1 cellular context compared by ENCODE assay signal in genomic region chr5:119070828-119071572, GRCh38.
TF ChIP-seq lines count a peak whose summit lies in the region.

Gene DMXL1 (plus strand): TSS chr5:119071087. CDS start chr5:119071570, 483 bp downstream.

TF ChIP-seq in HepG2, 621 proteins besides CTCF, POLR2A, EP300 and RAD21 (continued from another document and continues in another):
- TF ChIP-seq ZNF800 (CRISPR knock-in tag; IDR thresholded peaks at IDR 0.05) (0 out of 2 replicates have a peak, but pooled peaks have one; percentile 31), FUBP1 (CRISPR knock-in tag; IDR thresholded peaks at IDR 0.05; ENCODE audit: borderline replicate concordance) (no peak), ZNF784 (CRISPR knock-in tag; IDR thresholded peaks at IDR 0.05; ENCODE audit: borderline replicate concordance) (no peak; the same call in 1 of the 2 replicates), ZNF572 (CRISPR knock-in tag; IDR thresholded peaks at IDR 0.05) (no peak), ZNF530 (CRISPR knock-in tag; IDR thresholded peaks at IDR 0.05; ENCODE audit: low read depth) (no peak), ZNF143 (CRISPR knock-in tag; IDR thresholded peaks at IDR 0.05) (peak; percentile 79), HNRNPL (IDR thresholded peaks at IDR 0.05; ENCODE audit: low read depth, low read length) (no peak), TCF7L2 (IDR thresholded peaks at IDR 0.05; ENCODE audit: low read depth, low read length) (no peak), ZBTB43 (CRISPR knock-in tag; conservative IDR thresholded peaks at IDR 0.05) (no peak), ZNF672 (CRISPR knock-in tag; IDR thresholded peaks at IDR 0.05) (no peak), SP5 (CRISPR knock-in tag; IDR thresholded peaks at IDR 0.05; ENCODE audit: borderline replicate concordance, low read depth) (peak; percentile 69; the same call in 1 of the 2 replicates), HDAC1 (CRISPR knock-in tag; IDR thresholded peaks at IDR 0.05) (peak; percentile 78), ZNF207 (IDR thresholded peaks at IDR 0.05; ENCODE audit: borderline replicate concordance) (no peak), ZBED4 (CRISPR knock-in tag; IDR thresholded peaks at IDR 0.05; ENCODE audit: borderline replicate concordance) (no peak), KLF11 (CRISPR knock-in tag; IDR thresholded peaks at IDR 0.05) (no peak), HES4 (CRISPR knock-in tag; IDR thresholded peaks at IDR 0.05; ENCODE audit: borderline replicate concordance) (peak; percentile 72), TEAD3 (CRISPR knock-in tag; optimal IDR thresholded peaks at IDR 0.05; ENCODE audit: borderline replicate concordance) (no peak), ZNF484 (CRISPR knock-in tag; IDR thresholded peaks at IDR 0.05; ENCODE audit: borderline replicate concordance, low read depth) (no peak), ZMAT5 (CRISPR knock-in tag; IDR thresholded peaks at IDR 0.05; ENCODE audit: borderline replicate concordance, low read depth) (no peak), RFX3 (CRISPR knock-in tag; IDR thresholded peaks at IDR 0.05) (no peak), RBM39 (IDR thresholded peaks at IDR 0.05; ENCODE audit: low read depth, low read length, poor library complexity, severe bottlenecking) (peak; percentile 89), GMEB1 (CRISPR knock-in tag; IDR thresholded peaks at IDR 0.05; ENCODE audit: borderline replicate concordance) (peak; percentile 91), ZNF83 (CRISPR knock-in tag; IDR thresholded peaks at IDR 0.05; ENCODE audit: borderline replicate concordance) (no peak), ZBTB26 (CRISPR knock-in tag; IDR thresholded peaks at IDR 0.05; ENCODE audit: borderline replicate concordance) (no peak), NR2F6 (IDR thresholded peaks at IDR 0.05) (0 out of 2 replicates have a peak, but pooled peaks have one; percentile 1), NR2F6 (CRISPR knock-in tag; IDR thresholded peaks at IDR 0.05) (peak; percentile 53; the same call in 1 of the 2 replicates), HMG20B (CRISPR knock-in tag; conservative IDR thresholded peaks at IDR 0.05) (no peak), ZNF652 (CRISPR knock-in tag; IDR thresholded peaks at IDR 0.05; ENCODE audit: borderline replicate concordance, low read depth) (no peak), ZNF619 (CRISPR knock-in tag; IDR thresholded peaks at IDR 0.05) (no peak), BRF2 (CRISPR knock-in tag; IDR thresholded peaks at IDR 0.05) (no peak), ZXDC (CRISPR knock-in tag; IDR thresholded peaks at IDR 0.05) (no peak; the same call in 1 of the 2 replicates), KMT2A (CRISPR knock-in tag; IDR thresholded peaks at IDR 0.05) (peak; percentile 74), BRCA1 (CRISPR knock-in tag; IDR thresholded peaks at IDR 0.05) (no peak), SP140L (CRISPR knock-in tag; IDR thresholded peaks at IDR 0.05; ENCODE audit: borderline replicate concordance) (no peak), ISL2 (CRISPR knock-in tag; IDR thresholded peaks at IDR 0.05) (peak; percentile 52), ZNF317 (CRISPR knock-in tag; IDR thresholded peaks at IDR 0.05) (peak; percentile 47; the same call in 1 of the 2 replicates), ZNF10 (CRISPR knock-in tag; IDR thresholded peaks at IDR 0.05; ENCODE audit: borderline replicate concordance, low read depth) (no peak), ZNF180 (CRISPR knock-in tag; IDR thresholded peaks at IDR 0.05; ENCODE audit: borderline replicate concordance, low read depth) (no peak), RNF219 (CRISPR knock-in tag; IDR thresholded peaks at IDR 0.05) (no peak)
